Comparison of ENCODE assay signal across 2 cellular contexts in genomic region chr19:58134244-58134643, GRCh38.
TF ChIP-seq lines count a peak whose summit lies in the region.

No MANE protein-coding gene starts in this region.

TF ChIP-seq in liver, 16 proteins besides CTCF, POLR2A, EP300 and RAD21:
- TF ChIP-seq FOXA2 (IDR thresholded peaks at IDR 0.05) (no peak), RXRA (IDR thresholded peaks at IDR 0.05) (no peak), MAX (IDR thresholded peaks at IDR 0.05) (no peak), NR2F2 (IDR thresholded peaks at IDR 0.05) (no peak), JUND (IDR thresholded peaks at IDR 0.05) (no peak), HNF4A (conservative IDR thresholded peaks at IDR 0.05) (no peak), ATF3 (IDR thresholded peaks at IDR 0.05) (no peak), SP1 (IDR thresholded peaks at IDR 0.05) (no peak), GABPA (IDR thresholded peaks at IDR 0.05 in 1 of 2, conservative IDR thresholded peaks at IDR 0.05 in 1 of 2) (no peak), TAF1 (conservative IDR thresholded peaks at IDR 0.05) (no peak), EGR1 (IDR thresholded peaks at IDR 0.05; ENCODE audit: low read depth in 2 of 2) (no peak), FOXA1 (IDR thresholded peaks at IDR 0.05) (no peak), HNF4G (IDR thresholded peaks at IDR 0.05) (no peak), YY1 (IDR thresholded peaks at IDR 0.05) (no peak)
- TF ChIP-seq, protein P1, sequence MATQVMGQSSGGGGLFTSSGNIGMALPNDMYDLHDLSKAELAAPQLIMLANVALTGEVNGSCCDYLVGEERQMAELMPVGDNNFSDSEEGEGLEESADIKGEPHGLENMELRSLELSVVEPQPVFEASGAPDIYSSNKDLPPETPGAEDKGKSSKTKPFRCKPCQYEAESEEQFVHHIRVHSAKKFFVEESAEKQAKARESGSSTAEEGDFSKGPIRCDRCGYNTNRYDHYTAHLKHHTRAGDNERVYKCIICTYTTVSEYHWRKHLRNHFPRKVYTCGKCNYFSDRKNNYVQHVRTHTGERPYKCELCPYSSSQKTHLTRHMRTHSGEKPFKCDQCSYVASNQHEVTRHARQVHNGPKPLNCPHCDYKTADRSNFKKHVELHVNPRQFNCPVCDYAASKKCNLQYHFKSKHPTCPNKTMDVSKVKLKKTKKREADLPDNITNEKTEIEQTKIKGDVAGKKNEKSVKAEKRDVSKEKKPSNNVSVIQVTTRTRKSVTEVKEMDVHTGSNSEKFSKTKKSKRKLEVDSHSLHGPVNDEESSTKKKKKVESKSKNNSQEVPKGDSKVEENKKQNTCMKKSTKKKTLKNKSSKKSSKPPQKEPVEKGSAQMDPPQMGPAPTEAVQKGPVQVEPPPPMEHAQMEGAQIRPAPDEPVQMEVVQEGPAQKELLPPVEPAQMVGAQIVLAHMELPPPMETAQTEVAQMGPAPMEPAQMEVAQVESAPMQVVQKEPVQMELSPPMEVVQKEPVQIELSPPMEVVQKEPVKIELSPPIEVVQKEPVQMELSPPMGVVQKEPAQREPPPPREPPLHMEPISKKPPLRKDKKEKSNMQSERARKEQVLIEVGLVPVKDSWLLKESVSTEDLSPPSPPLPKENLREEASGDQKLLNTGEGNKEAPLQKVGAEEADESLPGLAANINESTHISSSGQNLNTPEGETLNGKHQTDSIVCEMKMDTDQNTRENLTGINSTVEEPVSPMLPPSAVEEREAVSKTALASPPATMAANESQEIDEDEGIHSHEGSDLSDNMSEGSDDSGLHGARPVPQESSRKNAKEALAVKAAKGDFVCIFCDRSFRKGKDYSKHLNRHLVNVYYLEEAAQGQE (IDR thresholded peaks at IDR 0.05), result no peak
- TF ChIP-seq, protein P2, sequence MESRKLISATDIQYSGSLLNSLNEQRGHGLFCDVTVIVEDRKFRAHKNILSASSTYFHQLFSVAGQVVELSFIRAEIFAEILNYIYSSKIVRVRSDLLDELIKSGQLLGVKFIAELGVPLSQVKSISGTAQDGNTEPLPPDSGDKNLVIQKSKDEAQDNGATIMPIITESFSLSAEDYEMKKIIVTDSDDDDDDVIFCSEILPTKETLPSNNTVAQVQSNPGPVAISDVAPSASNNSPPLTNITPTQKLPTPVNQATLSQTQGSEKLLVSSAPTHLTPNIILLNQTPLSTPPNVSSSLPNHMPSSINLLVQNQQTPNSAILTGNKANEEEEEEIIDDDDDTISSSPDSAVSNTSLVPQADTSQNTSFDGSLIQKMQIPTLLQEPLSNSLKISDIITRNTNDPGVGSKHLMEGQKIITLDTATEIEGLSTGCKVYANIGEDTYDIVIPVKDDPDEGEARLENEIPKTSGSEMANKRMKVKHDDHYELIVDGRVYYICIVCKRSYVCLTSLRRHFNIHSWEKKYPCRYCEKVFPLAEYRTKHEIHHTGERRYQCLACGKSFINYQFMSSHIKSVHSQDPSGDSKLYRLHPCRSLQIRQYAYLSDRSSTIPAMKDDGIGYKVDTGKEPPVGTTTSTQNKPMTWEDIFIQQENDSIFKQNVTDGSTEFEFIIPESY (IDR thresholded peaks at IDR 0.05), result no peak

TF ChIP-seq in HepG2, 621 proteins besides CTCF, POLR2A, EP300 and RAD21:
- TF ChIP-seq HCFC1 (IDR thresholded peaks at IDR 0.05; ENCODE audit: low read depth, low read length) (no peak), HNRNPH1 (optimal IDR thresholded peaks at IDR 0.05; ENCODE audit: low read depth, low read length) (no peak), PCBP1 (IDR thresholded peaks at IDR 0.05; ENCODE audit: borderline replicate concordance, low read depth, low read length) (no peak), ZNF597 (CRISPR knock-in tag; IDR thresholded peaks at IDR 0.05) (no peak)
TF ChIP-seq in HepG2: peak in this region for 0.
